8 cellular contexts compared by ENCODE assay signal in genomic region chr1:148952938-148953616, GRCh38.
DNase-seq lines count a peak whose midpoint lies in the region; ATAC-seq and TF ChIP-seq lines count a peak whose summit lies in the region.
"Not testable (repeated sequence)": the region's sequence is repeated elsewhere in the genome, so short reads cannot be mapped to it uniquely, and the experiment has no call there.

No MANE protein-coding gene starts in this region.

- H3K27ac ChIP-seq in iPS-20b (ENCODE audit: low read length); ovary: not testable (repeated sequence)

- H3K4me3 ChIP-seq in iPS-20b (ENCODE audit: low read length) (peak overlapping the region; percentile 76), ovary (peak overlapping the region; percentile 54)

- TF ChIP-seq CTCF in ovary (IDR thresholded peaks at IDR 0.05); type B pancreatic cell (conservative IDR thresholded peaks at IDR 0.05): not testable (repeated sequence)

- TF ChIP-seq EP300 in ovary (IDR thresholded peaks at IDR 0.05): not testable (repeated sequence)

- not testable (repeated sequence) for H3K4me1 ChIP-seq in iPS-20b (ENCODE audit: insufficient read depth, low read length); ovary (ENCODE audit: insufficient read depth)

- not testable (repeated sequence) for TF ChIP-seq POLR2A in ovary (IDR thresholded peaks at IDR 0.05)

- in situ Hi-C loops in G401 (cut with HindIII; ENCODE audit: low sequenced_read_pairs): not testable (repeated sequence)

- H3K9me3 Mint-ChIP-seq in type B pancreatic cell: not testable (repeated sequence)

- H3K36me3 Mint-ChIP-seq in type B pancreatic cell: not testable (repeated sequence)

- not testable (repeated sequence) for H3K27me3 ChIP-seq in iPS-20b (ENCODE audit: insufficient read depth, low read length); ovary

- 9 to 13% (median 9%) methylated on average over 19 to 24 of the region's 28 CpGs for WGBS in ovary, 3 donors

- peak; percentile 49 for DNase-seq in G401 (ENCODE audit: low spot score)
- DNase-seq in NCI-H526 (lab: John Stamatoyannopoulos, UW): peak; percentile 64 to 72
- DNase-seq in activated CD8-positive, alpha-beta memory T cell treated with anti-CD3 and anti-CD28 coated beads for 24 hours: peak; percentile 71
- peak; percentile 37 for DNase-seq in dermis blood vessel endothelial cell
- peak in 3 of 5 donors; percentile 17 to 31 (median 21) for DNase-seq in ovary
- DNase-seq in type B pancreatic cell (ENCODE audit: extremely low spot score, unreplicated experiment): peak; percentile 67

- H3K9ac ChIP-seq in iPS-20b (ENCODE audit: low read depth, low read length): not testable (repeated sequence)

- H3K9me3 ChIP-seq in iPS-20b (ENCODE audit: insufficient read depth, low read depth, low read length); ovary: not testable (repeated sequence)

- peak overlapping the region; percentile 89 for H3K4me3 Mint-ChIP-seq in type B pancreatic cell

- H3K27ac Mint-ChIP-seq in type B pancreatic cell: not testable (repeated sequence)

- not testable (repeated sequence) for H3K4me1 Mint-ChIP-seq in type B pancreatic cell (ENCODE audit: unreplicated experiment)

- H3K36me3 ChIP-seq in iPS-20b (ENCODE audit: insufficient read depth, low read depth, low read length); ovary: not testable (repeated sequence)

- peak; percentile 8 for ATAC-seq in HG02938 (IDR thresholded peaks at IDR 0.05; ENCODE audit: unreplicated experiment)

- intact Hi-C loops in ovary (cut with DNase I): not testable (repeated sequence)

- H3K27me3 Mint-ChIP-seq in type B pancreatic cell: not testable (repeated sequence)

Comparison
In these comparisons a context has a peak if more than half of its experiments do, and no peak if none do; other contexts are left out.
1. DNase-seq: peak in every context shown above with its lines; median percentile 71 in activated CD8-positive, alpha-beta memory T cell treated with anti-CD3 and anti-CD28 coated beads for 24 hours; 68 in NCI-H526; 67 in type B pancreatic cell; 49 in G401; 37 in dermis blood vessel endothelial cell; 21 in ovary.